Comparison of ENCODE assay signal across 1 cellular context in genomic region chr1:15744122-15744679, GRCh38.
TF ChIP-seq lines count a peak whose summit lies in the region.

No MANE protein-coding gene starts in this region.

TF ChIP-seq in HepG2, 621 proteins besides CTCF, POLR2A, EP300 and RAD21 (continued from another document and continues in another):
- 0 out of 2 replicates have a peak, but pooled peaks have one; percentile 22 for TF ChIP-seq ZNF609 (CRISPR knock-in tag; IDR thresholded peaks at IDR 0.05; ENCODE audit: borderline replicate concordance)
- TF ChIP-seq, protein P1, sequence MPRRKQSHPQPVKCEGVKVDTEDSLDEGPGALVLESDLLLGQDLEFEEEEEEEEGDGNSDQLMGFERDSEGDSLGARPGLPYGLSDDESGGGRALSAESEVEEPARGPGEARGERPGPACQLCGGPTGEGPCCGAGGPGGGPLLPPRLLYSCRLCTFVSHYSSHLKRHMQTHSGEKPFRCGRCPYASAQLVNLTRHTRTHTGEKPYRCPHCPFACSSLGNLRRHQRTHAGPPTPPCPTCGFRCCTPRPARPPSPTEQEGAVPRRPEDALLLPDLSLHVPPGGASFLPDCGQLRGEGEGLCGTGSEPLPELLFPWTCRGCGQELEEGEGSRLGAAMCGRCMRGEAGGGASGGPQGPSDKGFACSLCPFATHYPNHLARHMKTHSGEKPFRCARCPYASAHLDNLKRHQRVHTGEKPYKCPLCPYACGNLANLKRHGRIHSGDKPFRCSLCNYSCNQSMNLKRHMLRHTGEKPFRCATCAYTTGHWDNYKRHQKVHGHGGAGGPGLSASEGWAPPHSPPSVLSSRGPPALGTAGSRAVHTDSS (CRISPR knock-in tag; conservative IDR thresholded peaks at IDR 0.05): no peak
- no peak for TF ChIP-seq ZFP90 (CRISPR knock-in tag; IDR thresholded peaks at IDR 0.05; ENCODE audit: borderline replicate concordance)
- TF ChIP-seq ZNF558 (CRISPR knock-in tag; IDR thresholded peaks at IDR 0.05; ENCODE audit: borderline replicate concordance): 0 out of 2 replicates have a peak, but pooled peaks have one; percentile 43
- peak; percentile 71; the same call in 1 of the 2 replicates for TF ChIP-seq ZFY (CRISPR knock-in tag; IDR thresholded peaks at IDR 0.05)
- TF ChIP-seq, protein P2, sequence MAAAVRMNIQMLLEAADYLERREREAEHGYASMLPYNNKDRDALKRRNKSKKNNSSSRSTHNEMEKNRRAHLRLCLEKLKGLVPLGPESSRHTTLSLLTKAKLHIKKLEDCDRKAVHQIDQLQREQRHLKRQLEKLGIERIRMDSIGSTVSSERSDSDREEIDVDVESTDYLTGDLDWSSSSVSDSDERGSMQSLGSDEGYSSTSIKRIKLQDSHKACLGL (CRISPR knock-in tag; IDR thresholded peaks at IDR 0.05): 0 out of 2 replicates have a peak, but pooled peaks have one; percentile 58
- TF ChIP-seq RARA (CRISPR knock-in tag; IDR thresholded peaks at IDR 0.05): peak; percentile 31; the same call in 1 of the 2 replicates
- TF ChIP-seq ATF7-NPFF (CRISPR knock-in tag; IDR thresholded peaks at IDR 0.05; ENCODE audit: low read depth): peak; percentile 53; the same call in 1 of the 2 replicates
- no peak for TF ChIP-seq ZFYVE20 (CRISPR knock-in tag; IDR thresholded peaks at IDR 0.05; ENCODE audit: borderline replicate concordance, low read depth)
- peak; percentile 61; the same call in 1 of the 2 replicates for TF ChIP-seq ZNF790 (CRISPR knock-in tag; IDR thresholded peaks at IDR 0.05; ENCODE audit: borderline replicate concordance)
- TF ChIP-seq, protein P3, sequence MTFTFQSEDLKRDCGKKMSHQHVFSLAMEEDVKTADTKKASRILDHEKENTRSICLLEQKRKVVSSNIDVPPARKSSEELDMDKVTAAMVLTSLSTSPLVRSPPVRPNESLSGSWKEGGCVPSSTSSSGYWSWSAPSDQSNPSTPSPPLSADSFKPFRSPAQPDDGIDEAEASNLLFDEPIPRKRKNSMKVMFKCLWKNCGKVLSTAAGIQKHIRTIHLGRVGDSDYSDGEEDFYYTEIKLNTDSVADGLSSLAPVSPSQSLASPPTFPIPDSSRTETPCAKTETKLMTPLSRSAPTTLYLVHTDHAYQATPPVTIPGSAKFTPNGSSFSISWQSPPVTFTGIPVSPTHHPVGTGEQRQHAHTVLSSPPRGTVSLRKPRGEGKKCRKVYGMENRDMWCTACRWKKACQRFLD (CRISPR knock-in tag; IDR thresholded peaks at IDR 0.05; ENCODE audit: borderline replicate concordance): no peak
- no peak for TF ChIP-seq HMGA1 (CRISPR knock-in tag; conservative IDR thresholded peaks at IDR 0.05)
- TF ChIP-seq NR2F6 (IDR thresholded peaks at IDR 0.05): no peak
- peak; percentile 48; the same call in 1 of the 2 replicates for TF ChIP-seq NR2F6 (CRISPR knock-in tag; IDR thresholded peaks at IDR 0.05)
- TF ChIP-seq ZNF782 (CRISPR knock-in tag; IDR thresholded peaks at IDR 0.05; ENCODE audit: borderline replicate concordance): no peak
- no peak for TF ChIP-seq PRDM10 (CRISPR knock-in tag; IDR thresholded peaks at IDR 0.05; ENCODE audit: low read depth)
- no peak for TF ChIP-seq HMG20A (CRISPR knock-in tag; IDR thresholded peaks at IDR 0.05; ENCODE audit: borderline replicate concordance)
- TF ChIP-seq TOPORS (CRISPR knock-in tag; IDR thresholded peaks at IDR 0.05): no peak
- TF ChIP-seq NFIC (IDR thresholded peaks at IDR 0.05; ENCODE audit: low read length): no peak
- TF ChIP-seq CCDC6 (CRISPR knock-in tag; IDR thresholded peaks at IDR 0.05): no peak
- peak; percentile 92 for TF ChIP-seq ZBTB38 (CRISPR knock-in tag; IDR thresholded peaks at IDR 0.05)
- TF ChIP-seq KLF9 (CRISPR knock-in tag; IDR thresholded peaks at IDR 0.05; ENCODE audit: low read depth): no peak
- no peak for TF ChIP-seq KMT2A (CRISPR knock-in tag; IDR thresholded peaks at IDR 0.05)
- no peak for TF ChIP-seq ZNF777 (CRISPR knock-in tag; IDR thresholded peaks at IDR 0.05)
- TF ChIP-seq KDM3A (CRISPR knock-in tag; IDR thresholded peaks at IDR 0.05; ENCODE audit: low read depth): peak; percentile 31; the same call in 1 of the 2 replicates
- no peak for TF ChIP-seq ZNF652 (CRISPR knock-in tag; IDR thresholded peaks at IDR 0.05; ENCODE audit: borderline replicate concordance, low read depth)
- 0 out of 2 replicates have a peak, but pooled peaks have one; percentile 17 for TF ChIP-seq ZNF572 (CRISPR knock-in tag; IDR thresholded peaks at IDR 0.05)
- no peak for TF ChIP-seq ZNF614 (CRISPR knock-in tag; IDR thresholded peaks at IDR 0.05; ENCODE audit: borderline replicate concordance)
- TF ChIP-seq ZBTB33 (CRISPR knock-in tag; IDR thresholded peaks at IDR 0.05): peak; percentile 91
- 0 out of 2 replicates have a peak, but pooled peaks have one; percentile 46 for TF ChIP-seq NRL (CRISPR knock-in tag; IDR thresholded peaks at IDR 0.05; ENCODE audit: borderline replicate concordance)
- peak; percentile 32; the same call in 1 of the 2 replicates for TF ChIP-seq MTA1 (CRISPR knock-in tag; IDR thresholded peaks at IDR 0.05; ENCODE audit: borderline replicate concordance)
- no peak for TF ChIP-seq ZFP36L1 (CRISPR knock-in tag; IDR thresholded peaks at IDR 0.05)
- TF ChIP-seq MED1 (CRISPR knock-in tag; IDR thresholded peaks at IDR 0.05): no peak
- TF ChIP-seq ZNF331 (CRISPR knock-in tag; IDR thresholded peaks at IDR 0.05): peak; percentile 70; the same call in 1 of the 2 replicates
- TF ChIP-seq, protein P4, sequence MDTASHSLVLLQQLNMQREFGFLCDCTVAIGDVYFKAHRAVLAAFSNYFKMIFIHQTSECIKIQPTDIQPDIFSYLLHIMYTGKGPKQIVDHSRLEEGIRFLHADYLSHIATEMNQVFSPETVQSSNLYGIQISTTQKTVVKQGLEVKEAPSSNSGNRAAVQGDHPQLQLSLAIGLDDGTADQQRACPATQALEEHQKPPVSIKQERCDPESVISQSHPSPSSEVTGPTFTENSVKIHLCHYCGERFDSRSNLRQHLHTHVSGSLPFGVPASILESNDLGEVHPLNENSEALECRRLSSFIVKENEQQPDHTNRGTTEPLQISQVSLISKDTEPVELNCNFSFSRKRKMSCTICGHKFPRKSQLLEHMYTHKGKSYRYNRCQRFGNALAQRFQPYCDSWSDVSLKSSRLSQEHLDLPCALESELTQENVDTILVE (CRISPR knock-in tag; IDR thresholded peaks at IDR 0.05): no peak
- 0 out of 2 replicates have a peak, but pooled peaks have one; percentile 17 for TF ChIP-seq MXD4 (CRISPR knock-in tag; IDR thresholded peaks at IDR 0.05)
- TF ChIP-seq NR1H2 (CRISPR knock-in tag; IDR thresholded peaks at IDR 0.05; ENCODE audit: borderline replicate concordance, low read depth): no peak
- no peak for TF ChIP-seq SETDB1 (CRISPR knock-in tag; IDR thresholded peaks at IDR 0.05; ENCODE audit: borderline replicate concordance)
- TF ChIP-seq IKZF4 (CRISPR knock-in tag; IDR thresholded peaks at IDR 0.05; ENCODE audit: borderline replicate concordance, low read depth, not compliant biosample characterization): no peak
- TF ChIP-seq ZBTB3 (CRISPR knock-in tag; IDR thresholded peaks at IDR 0.05; ENCODE audit: borderline replicate concordance, low read depth): no peak
- no peak for TF ChIP-seq ZBTB49 (CRISPR knock-in tag; IDR thresholded peaks at IDR 0.05; ENCODE audit: borderline replicate concordance)
- TF ChIP-seq KAT8 (CRISPR knock-in tag; IDR thresholded peaks at IDR 0.05): no peak
- no peak for TF ChIP-seq ZNF776 (CRISPR knock-in tag; IDR thresholded peaks at IDR 0.05)
- TF ChIP-seq, protein P5, sequence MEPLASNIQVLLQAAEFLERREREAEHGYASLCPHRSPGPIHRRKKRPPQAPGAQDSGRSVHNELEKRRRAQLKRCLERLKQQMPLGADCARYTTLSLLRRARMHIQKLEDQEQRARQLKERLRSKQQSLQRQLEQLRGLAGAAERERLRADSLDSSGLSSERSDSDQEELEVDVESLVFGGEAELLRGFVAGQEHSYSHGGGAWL (CRISPR knock-in tag; IDR thresholded peaks at IDR 0.05): 0 out of 2 replicates have a peak, but pooled peaks have one; percentile 46
- no peak for TF ChIP-seq MED13 (CRISPR knock-in tag; IDR thresholded peaks at IDR 0.05)
- TF ChIP-seq HNF4A (CRISPR knock-in tag; IDR thresholded peaks at IDR 0.05): 0 out of 2 replicates have a peak, but pooled peaks have one; percentile 5
- TF ChIP-seq ERF (CRISPR knock-in tag; IDR thresholded peaks at IDR 0.05): 0 out of 2 replicates have a peak, but pooled peaks have one; percentile 38
- TF ChIP-seq AKAP8 (CRISPR knock-in tag; IDR thresholded peaks at IDR 0.05): no peak
- TF ChIP-seq MAFF (IDR thresholded peaks at IDR 0.05; ENCODE audit: low read depth, low read length): no peak
- TF ChIP-seq BRD4 (CRISPR knock-in tag; IDR thresholded peaks at IDR 0.05): 0 out of 2 replicates have a peak, but pooled peaks have one; percentile 42
- TF ChIP-seq MLLT10 (CRISPR knock-in tag; IDR thresholded peaks at IDR 0.05): no peak
